In the genomic region with DNA sequence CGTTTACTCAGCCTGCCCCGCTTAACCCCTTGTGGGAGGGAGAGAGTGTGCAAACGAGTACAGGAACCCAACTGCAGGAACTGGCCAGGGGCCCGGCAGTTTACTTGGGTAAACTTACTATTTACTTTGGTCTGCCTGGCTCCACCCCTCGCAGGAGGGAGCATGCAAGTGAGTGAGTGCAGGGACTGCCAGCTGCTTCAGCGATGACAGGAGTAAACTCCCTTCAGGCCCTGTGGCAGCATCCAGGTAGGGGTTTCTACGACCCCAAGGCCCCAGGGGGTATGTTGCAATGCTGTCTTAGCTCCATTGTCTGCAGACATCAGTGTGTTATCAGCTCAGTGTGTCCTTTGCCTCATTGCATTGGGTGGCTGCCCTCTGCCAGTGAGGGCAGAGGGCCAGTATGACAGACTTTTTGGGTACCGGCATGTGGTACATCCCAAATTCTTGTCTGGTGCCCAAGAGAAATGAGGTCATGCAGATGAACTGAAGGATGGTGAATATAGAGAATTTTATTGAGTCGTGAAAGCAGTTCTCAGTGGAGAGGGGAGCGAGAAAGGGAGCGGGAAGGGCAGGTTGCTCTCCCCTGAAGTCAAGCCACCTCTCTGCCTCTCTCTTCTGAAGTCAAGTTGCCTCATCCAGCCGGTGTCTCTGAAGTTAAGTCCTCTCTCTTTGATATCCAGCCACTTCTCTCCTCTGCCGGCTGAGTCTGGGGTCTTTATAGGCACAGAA, we compare ENCODE assay signal across 1 cellular context.
TF ChIP-seq lines count a peak whose summit lies in the region.

No MANE protein-coding gene starts in this region.

TF ChIP-seq in HEK293, 187 proteins besides CTCF, POLR2A, EP300 and RAD21 (continued from another document):
- TF ChIP-seq PRDM6 (tag by site-specific recombination; IDR thresholded peaks at IDR 0.05) (no peak), ZIC2 (tag by site-specific recombination; IDR thresholded peaks at IDR 0.05) (peak; percentile 49), ZSCAN18 (tag by site-specific recombination; IDR thresholded peaks at IDR 0.05) (no peak)
